Comparison of ENCODE assay signal across 9 cellular contexts in genomic region chr11:86459682-86460460, GRCh38.
DNase-seq lines count a peak whose midpoint lies in the region; ATAC-seq and TF ChIP-seq lines count a peak whose summit lies in the region.
"Had no signal": no experiment of that assay in that cellular context is flagged by ENCODE, and none has a peak within 500 bp of the region (broad histone marks: within the 10 kb centered on the region; RNA-seq: fewer than 3 reads in every experiment).

No MANE protein-coding gene starts in this region.

- H3K27me3 Mint-ChIP-seq in CD4-positive, alpha-beta memory T cell: no peaks in the 10 kb centered on the region
- H3K27me3 Mint-ChIP-seq: activated naive CD8-positive, alpha-beta T cell treated with anti-CD3 and anti-CD28 coated beads, Interleukin-2, amount 10 ng/mL, durations not matched to agents 7 days and 5 days had no signal

- no peak overlapping the region for H3K23ac ChIP-seq in trophoblast cell (ENCODE audit: low read length)

- H3K36me3 Mint-ChIP-seq in CD4-positive, alpha-beta memory T cell: no peaks in the 10 kb centered on the region
- H3K36me3 Mint-ChIP-seq: activated naive CD8-positive, alpha-beta T cell treated with anti-CD3 and anti-CD28 coated beads, Interleukin-2, amount 10 ng/mL, durations not matched to agents 7 days and 5 days had no signal

- POLR2A ChIA-PET in PC-3 (lab: Charles Lee; ENCODE audit: unreplicated experiment): interaction anchor here (0.5 to 0.7 kb wide), 2 partner anchors 281 to 468 kb away, joined by 4 to 7 read pairs; no protein-coding TSS in a partner anchor
- POLR2A ChIA-PET in CD4-positive, alpha-beta memory T cell (lab: Charles Lee; ENCODE audit: partially characterized antibody): no interaction called here

- no TSS peak for BruUV-seq in PC-3 (replicated peaks; lab: Mats Ljungman, UMichigan)

- H2BK5ac ChIP-seq in trophoblast cell (ENCODE audit: low read depth, low read length, poor library complexity): peak overlapping the region; percentile 52

- H3K4me3 ChIP-seq in PC-3 (ENCODE audit: low read length): no peak overlapping the region
- no peak overlapping the region for H3K4me3 ChIP-seq in trophoblast cell (ENCODE audit: low read depth, low read length)
- H3K4me3 ChIP-seq in CD4-positive, alpha-beta memory T cell (ENCODE audit: low read length in 2 of 2): no peak overlapping the region
- no peak overlapping the region for H3K4me3 ChIP-seq in HAP-1

- DNase-seq in DMS79 (lab: John Stamatoyannopoulos, UW) (peak; percentile 50), PC-3 (peak; percentile 95), fibroblast of gingiva (ENCODE audit: low read depth) (peak; percentile 71), trophoblast cell (peak in 1 of 2 donors; percentile 42), retina (no peak), HAP-1 (ENCODE audit: low spot score in 2 of 2) (no peak)
- DNase-seq in CD4-positive, alpha-beta memory T cell: no peak
- no peak for DNase-seq in activated CD4-positive, alpha-beta T cell treated with anti-CD3 and anti-CD28 coated beads for 48 hours
- DNase-seq: activated naive CD8-positive, alpha-beta T cell treated with anti-CD3 and anti-CD28 coated beads, Interleukin-2, amount 10 ng/mL, durations not matched to agents 7 days and 5 days had no signal

- H2AFZ ChIP-seq in PC-3 (ENCODE audit: low read length) (no peak overlapping the region), trophoblast cell (ENCODE audit: insufficient read depth, low read length, poor library complexity) (peak overlapping the region; percentile 78)

- H3K27ac ChIP-seq in PC-3 (ENCODE audit: low read length) (peak overlapping the region; percentile 81), trophoblast cell (ENCODE audit: low read depth, low read length) (no peak overlapping the region)
- H3K27ac ChIP-seq in CD4-positive, alpha-beta memory T cell (ENCODE audit: low read depth, low read length): no peak overlapping the region

- peak overlapping the region; percentile 92 for H2BK12ac ChIP-seq in trophoblast cell (ENCODE audit: low read length)

- peaks cover 42% of the 10 kb centered on the region for H3K4me1 ChIP-seq in PC-3 (ENCODE audit: insufficient read depth, low read length)
- peaks cover 18 to 19% of the 10 kb centered on the region in 2 experiments for H3K4me1 ChIP-seq in trophoblast cell (ENCODE audit: control insufficient read depth in 1 of 2, insufficient read depth in 2 of 2, low read length in 2 of 2)
- H3K4me1 ChIP-seq in CD4-positive, alpha-beta memory T cell (ENCODE audit: insufficient read depth, low read length): no peaks in the 10 kb centered on the region
- H3K4me1 ChIP-seq in HAP-1: peaks cover 9% of the 10 kb centered on the region

- H3K79me2 ChIP-seq in PC-3 (ENCODE audit: low read length) (no peaks in the 10 kb centered on the region), trophoblast cell (ENCODE audit: control insufficient read depth, insufficient read depth, low read length, poor library complexity) (no peaks in the 10 kb centered on the region)

- H4K20me1 ChIP-seq in PC-3 (ENCODE audit: low read length): no peaks in the 10 kb centered on the region

- peaks cover 1 to 7% (median 6%) of the 10 kb centered on the region in 4 donors for H3K4me1 Mint-ChIP-seq in CD4-positive, alpha-beta memory T cell

- peak overlapping the region; percentile 74 for H2BK120ac ChIP-seq in trophoblast cell (ENCODE audit: insufficient read depth, low read length, poor library complexity)

- no peaks in the 10 kb centered on the region for H3F3A ChIP-seq in PC-3 (ENCODE audit: low read length, unreplicated experiment)

- peak overlapping the region; percentile 41 for H3K18ac ChIP-seq in trophoblast cell (ENCODE audit: low read length)

- WGBS in trophoblast cell (ENCODE audit: extremely low coverage, insufficient coverage, insufficient read length): no CpG with 5 or more reads among the region's 3 CpGs

- peak overlapping the region; percentile 27 for H3K4ac ChIP-seq in trophoblast cell (ENCODE audit: low read depth, low read length)

- peak overlapping the region; percentile 79 for H3K14ac ChIP-seq in trophoblast cell (ENCODE audit: low read length)

- no peaks in the 10 kb centered on the region for H3K9me3 Mint-ChIP-seq in CD4-positive, alpha-beta memory T cell
- H3K9me3 Mint-ChIP-seq: activated naive CD8-positive, alpha-beta T cell treated with anti-CD3 and anti-CD28 coated beads, Interleukin-2, amount 10 ng/mL, durations not matched to agents 7 days and 5 days had no signal

- peak overlapping the region; percentile 45 for H4K12ac ChIP-seq in trophoblast cell (ENCODE audit: low read depth, low read length)

- CTCF ChIA-PET in PC-3 (lab: Charles Lee): no interaction called here
- CTCF ChIA-PET in CD4-positive, alpha-beta memory T cell (lab: Charles Lee; ENCODE audit: partially characterized antibody): interaction anchor here (2.0 kb wide), 1 partner anchor 11 kb away, joined by 6 read pairs; no protein-coding TSS in a partner anchor

- intact Hi-C loops in PC-3 (cut with micrococcal nuclease): loop anchor here (1.0 to 10.0 kb wide), 3 partner anchors 24 to 215 kb away; partner anchors contain the start of gene ME3
- intact Hi-C loops in CD4-positive, alpha-beta memory T cell (cut with micrococcal nuclease): loop anchor here (5.0 kb wide), 1 partner anchor 603 kb away; the partner anchor contains the start of gene CCDC83

- no peaks in the 10 kb centered on the region for H3K9me2 ChIP-seq in PC-3 (replicated peaks; ENCODE audit: low read length)

- H3K4me2 ChIP-seq in PC-3 (ENCODE audit: low read length): peak overlapping the region; percentile 30
- no peak overlapping the region for H3K4me2 ChIP-seq in trophoblast cell (ENCODE audit: low read length)

- no peak overlapping the region for H3K27ac Mint-ChIP-seq in CD4-positive, alpha-beta memory T cell
- H3K27ac Mint-ChIP-seq: activated naive CD8-positive, alpha-beta T cell treated with anti-CD3 and anti-CD28 coated beads, Interleukin-2, amount 10 ng/mL, durations not matched to agents 7 days and 5 days had no signal

- H3K9ac ChIP-seq in PC-3 (ENCODE audit: low read length) (peak overlapping the region; percentile 62), trophoblast cell (ENCODE audit: low read length) (no peak overlapping the region)

- peak overlapping the region; percentile 96 for H2AK5ac ChIP-seq in trophoblast cell (ENCODE audit: low read length)

- H3K9me3 ChIP-seq in PC-3 (ENCODE audit: low read length): no peaks in the 10 kb centered on the region
- peaks cover 3% of the 10 kb centered on the region for H3K9me3 ChIP-seq in trophoblast cell (ENCODE audit: insufficient read depth, low read depth, low read length)
- no peaks in the 10 kb centered on the region for H3K9me3 ChIP-seq in CD4-positive, alpha-beta memory T cell (ENCODE audit: control insufficient read depth in 1 of 2, low read length in 2 of 2)
- no peaks in the 10 kb centered on the region for H3K9me3 ChIP-seq in HAP-1

- no peaks in the 10 kb centered on the region for H3K27me3 ChIP-seq in PC-3 (ENCODE audit: low read length)
- H3K27me3 ChIP-seq in trophoblast cell (ENCODE audit: insufficient read depth, low read length): no peaks in the 10 kb centered on the region
- no peaks in the 10 kb centered on the region for H3K27me3 ChIP-seq in CD4-positive, alpha-beta memory T cell (ENCODE audit: insufficient read depth, low read length)
- no peaks in the 10 kb centered on the region for H3K27me3 ChIP-seq in HAP-1 (ENCODE audit: low read depth)

- peaks cover 41% of the 10 kb centered on the region for H3K79me1 ChIP-seq in trophoblast cell (ENCODE audit: low read length)

- H4K91ac ChIP-seq in trophoblast cell (ENCODE audit: low read depth, low read length): peak overlapping the region; percentile 75

- in situ Hi-C loops in HAP-1 (cut with MboI; ENCODE audit: low sequenced_read_pairs): loop anchor here (5.0 kb wide), 1 partner anchor 357 kb away; no protein-coding TSS in a partner anchor

- TF ChIP-seq CTCF in PC-3 (conservative IDR thresholded peaks at IDR 0.05; ENCODE audit: low read depth, low read length): no peak

- H3K4me3 Mint-ChIP-seq in CD4-positive, alpha-beta memory T cell: no peak overlapping the region
- H3K4me3 Mint-ChIP-seq: activated naive CD8-positive, alpha-beta T cell treated with anti-CD3 and anti-CD28 coated beads, Interleukin-2, amount 10 ng/mL, durations not matched to agents 7 days and 5 days had no signal

- no peaks in the 10 kb centered on the region for H3K36me3 ChIP-seq in PC-3 (ENCODE audit: low read depth, low read length)
- H3K36me3 ChIP-seq in trophoblast cell (ENCODE audit: control insufficient read depth in 1 of 2, insufficient read depth in 2 of 2, low read length in 2 of 2): no peaks in the 10 kb centered on the region
- H3K36me3 ChIP-seq in CD4-positive, alpha-beta memory T cell (ENCODE audit: insufficient read depth, low read length): no peaks in the 10 kb centered on the region
- no peaks in the 10 kb centered on the region for H3K36me3 ChIP-seq in HAP-1 (replicated peaks)

- ATAC-seq in PC-3: peak; percentile 55

- H4K8ac ChIP-seq in trophoblast cell (ENCODE audit: low read depth, low read length): peak overlapping the region; percentile 78

Comparison
In these comparisons a context has a peak if more than half of its experiments do, and no peak if none do; other contexts are left out.
1. DNase-seq: peak in DMS79 (single experiment), PC-3 (single experiment) and fibroblast of gingiva (single experiment); none in CD4-positive, alpha-beta memory T cell (0 of 5), retina (single experiment), activated CD4-positive, alpha-beta T cell treated with anti-CD3 and anti-CD28 coated beads for 48 hours (single experiment) and HAP-1 (0 of 2).